ENCODE assay signal across 1 cellular context in the genomic region with DNA sequence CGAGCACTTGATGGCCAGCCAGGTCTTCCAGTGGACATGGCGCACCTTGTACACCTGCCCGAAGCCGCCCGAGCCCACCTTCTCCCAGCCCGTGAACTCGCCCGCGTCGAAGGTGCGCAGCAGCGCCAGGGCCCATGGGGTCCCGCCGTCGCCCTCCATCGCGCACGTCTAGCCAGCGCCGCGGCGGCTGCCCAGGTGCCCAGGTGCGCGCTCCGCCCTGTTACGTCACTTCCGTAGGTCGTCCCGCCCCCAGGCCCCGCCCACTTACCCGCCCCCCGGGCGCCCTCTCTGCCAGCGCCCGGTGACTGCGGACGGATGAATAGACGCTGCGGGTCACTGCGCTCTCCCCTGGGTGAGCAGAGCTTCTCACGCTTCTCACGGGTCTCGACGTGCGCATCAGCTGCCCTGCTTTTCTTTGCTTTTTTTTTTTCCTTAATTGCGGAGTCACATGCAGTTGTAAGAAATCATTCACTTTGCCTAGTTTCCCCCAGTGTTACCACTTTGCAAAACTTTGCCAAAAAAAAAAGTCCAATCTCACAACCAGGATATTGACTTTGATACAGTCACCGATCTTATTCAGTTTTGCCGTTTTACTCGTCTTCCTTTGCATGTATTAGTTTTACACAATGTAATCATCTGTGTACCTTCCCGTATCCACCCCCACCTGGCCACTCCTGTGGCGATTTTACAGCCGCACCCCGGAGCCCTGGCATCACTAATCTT.
TF ChIP-seq lines count a peak whose summit lies in the region.

Gene RIPK4, minus strand, starts transcription at position 170 of the 723 bp plus-strand sequence. Its CDS starts 11 bp downstream, at position 159.

TF ChIP-seq in HepG2, 621 proteins besides CTCF, POLR2A, EP300 and RAD21 (continued from another document and continues in another):
- TF ChIP-seq IRF1 (CRISPR knock-in tag; IDR thresholded peaks at IDR 0.05; ENCODE audit: low read depth): no peak
- no peak for TF ChIP-seq TSC22D2 (CRISPR knock-in tag; IDR thresholded peaks at IDR 0.05; ENCODE audit: borderline replicate concordance)
- no peak for TF ChIP-seq ZBTB42 (CRISPR knock-in tag; IDR thresholded peaks at IDR 0.05)
- no peak for TF ChIP-seq ZBTB10 (CRISPR knock-in tag; IDR thresholded peaks at IDR 0.05; ENCODE audit: borderline replicate concordance)
- TF ChIP-seq TFDP2 (CRISPR knock-in tag; IDR thresholded peaks at IDR 0.05): peak; percentile 47; the same call in 1 of the 2 replicates
- TF ChIP-seq PHF20 (CRISPR knock-in tag; IDR thresholded peaks at IDR 0.05): no peak
- TF ChIP-seq, protein P1, sequence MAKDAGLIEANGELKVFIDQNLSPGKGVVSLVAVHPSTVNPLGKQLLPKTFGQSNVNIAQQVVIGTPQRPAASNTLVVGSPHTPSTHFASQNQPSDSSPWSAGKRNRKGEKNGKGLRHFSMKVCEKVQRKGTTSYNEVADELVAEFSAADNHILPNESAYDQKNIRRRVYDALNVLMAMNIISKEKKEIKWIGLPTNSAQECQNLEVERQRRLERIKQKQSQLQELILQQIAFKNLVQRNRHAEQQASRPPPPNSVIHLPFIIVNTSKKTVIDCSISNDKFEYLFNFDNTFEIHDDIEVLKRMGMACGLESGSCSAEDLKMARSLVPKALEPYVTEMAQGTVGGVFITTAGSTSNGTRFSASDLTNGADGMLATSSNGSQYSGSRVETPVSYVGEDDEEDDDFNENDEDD (CRISPR knock-in tag; IDR thresholded peaks at IDR 0.05; ENCODE audit: borderline replicate concordance): peak; percentile 40; the same call in 1 of the 2 replicates
- no peak for TF ChIP-seq ZNF740 (CRISPR knock-in tag; IDR thresholded peaks at IDR 0.05)
- TF ChIP-seq, protein P2, sequence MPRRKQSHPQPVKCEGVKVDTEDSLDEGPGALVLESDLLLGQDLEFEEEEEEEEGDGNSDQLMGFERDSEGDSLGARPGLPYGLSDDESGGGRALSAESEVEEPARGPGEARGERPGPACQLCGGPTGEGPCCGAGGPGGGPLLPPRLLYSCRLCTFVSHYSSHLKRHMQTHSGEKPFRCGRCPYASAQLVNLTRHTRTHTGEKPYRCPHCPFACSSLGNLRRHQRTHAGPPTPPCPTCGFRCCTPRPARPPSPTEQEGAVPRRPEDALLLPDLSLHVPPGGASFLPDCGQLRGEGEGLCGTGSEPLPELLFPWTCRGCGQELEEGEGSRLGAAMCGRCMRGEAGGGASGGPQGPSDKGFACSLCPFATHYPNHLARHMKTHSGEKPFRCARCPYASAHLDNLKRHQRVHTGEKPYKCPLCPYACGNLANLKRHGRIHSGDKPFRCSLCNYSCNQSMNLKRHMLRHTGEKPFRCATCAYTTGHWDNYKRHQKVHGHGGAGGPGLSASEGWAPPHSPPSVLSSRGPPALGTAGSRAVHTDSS (CRISPR knock-in tag; conservative IDR thresholded peaks at IDR 0.05): no peak
- TF ChIP-seq SP4 (CRISPR knock-in tag; IDR thresholded peaks at IDR 0.05): peak; percentile 87
- TF ChIP-seq ZNF557 (CRISPR knock-in tag; IDR thresholded peaks at IDR 0.05): no peak
- no peak for TF ChIP-seq ATF1 (CRISPR knock-in tag; IDR thresholded peaks at IDR 0.05)
- no peak for TF ChIP-seq FOXO1 (CRISPR knock-in tag; IDR thresholded peaks at IDR 0.05)
- TF ChIP-seq ZFAT (CRISPR knock-in tag; conservative IDR thresholded peaks at IDR 0.05): no peak
- no peak for TF ChIP-seq ZC3H4 (CRISPR knock-in tag; IDR thresholded peaks at IDR 0.05; ENCODE audit: borderline replicate concordance)
- TF ChIP-seq KLF13 (CRISPR knock-in tag; IDR thresholded peaks at IDR 0.05): no peak
- TF ChIP-seq, protein P3, sequence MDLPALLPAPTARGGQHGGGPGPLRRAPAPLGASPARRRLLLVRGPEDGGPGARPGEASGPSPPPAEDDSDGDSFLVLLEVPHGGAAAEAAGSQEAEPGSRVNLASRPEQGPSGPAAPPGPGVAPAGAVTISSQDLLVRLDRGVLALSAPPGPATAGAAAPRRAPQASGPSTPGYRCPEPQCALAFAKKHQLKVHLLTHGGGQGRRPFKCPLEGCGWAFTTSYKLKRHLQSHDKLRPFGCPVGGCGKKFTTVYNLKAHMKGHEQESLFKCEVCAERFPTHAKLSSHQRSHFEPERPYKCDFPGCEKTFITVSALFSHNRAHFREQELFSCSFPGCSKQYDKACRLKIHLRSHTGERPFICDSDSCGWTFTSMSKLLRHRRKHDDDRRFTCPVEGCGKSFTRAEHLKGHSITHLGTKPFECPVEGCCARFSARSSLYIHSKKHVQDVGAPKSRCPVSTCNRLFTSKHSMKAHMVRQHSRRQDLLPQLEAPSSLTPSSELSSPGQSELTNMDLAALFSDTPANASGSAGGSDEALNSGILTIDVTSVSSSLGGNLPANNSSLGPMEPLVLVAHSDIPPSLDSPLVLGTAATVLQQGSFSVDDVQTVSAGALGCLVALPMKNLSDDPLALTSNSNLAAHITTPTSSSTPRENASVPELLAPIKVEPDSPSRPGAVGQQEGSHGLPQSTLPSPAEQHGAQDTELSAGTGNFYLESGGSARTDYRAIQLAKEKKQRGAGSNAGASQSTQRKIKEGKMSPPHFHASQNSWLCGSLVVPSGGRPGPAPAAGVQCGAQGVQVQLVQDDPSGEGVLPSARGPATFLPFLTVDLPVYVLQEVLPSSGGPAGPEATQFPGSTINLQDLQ (CRISPR knock-in tag; IDR thresholded peaks at IDR 0.05): no peak
- no peak for TF ChIP-seq ZNF224 (CRISPR knock-in tag; IDR thresholded peaks at IDR 0.05)
- TF ChIP-seq MTA3 (CRISPR knock-in tag; IDR thresholded peaks at IDR 0.05): no peak
- no peak for TF ChIP-seq AKAP8 (CRISPR knock-in tag; IDR thresholded peaks at IDR 0.05)
- TF ChIP-seq NR3C1 (CRISPR knock-in tag; IDR thresholded peaks at IDR 0.05): no peak
- no peak for TF ChIP-seq PRDM4 (CRISPR knock-in tag; IDR thresholded peaks at IDR 0.05; ENCODE audit: borderline replicate concordance)
- no peak for TF ChIP-seq SMC3 (IDR thresholded peaks at IDR 0.05; ENCODE audit: low read length)
- TF ChIP-seq ZNF235 (CRISPR knock-in tag; IDR thresholded peaks at IDR 0.05; ENCODE audit: borderline replicate concordance): no peak
- TF ChIP-seq YEATS2 (CRISPR knock-in tag; IDR thresholded peaks at IDR 0.05; ENCODE audit: borderline replicate concordance): peak; percentile 51; the same call in 1 of the 2 replicates
- no peak for TF ChIP-seq THAP11 (CRISPR knock-in tag; IDR thresholded peaks at IDR 0.05)
- no peak for TF ChIP-seq LCORL (IDR thresholded peaks at IDR 0.05)
- TF ChIP-seq LCORL (CRISPR knock-in tag; IDR thresholded peaks at IDR 0.05): peak; percentile 31; the same call in 1 of the 2 replicates
- no peak for TF ChIP-seq ZNF275 (CRISPR knock-in tag; IDR thresholded peaks at IDR 0.05; ENCODE audit: borderline replicate concordance)
- TF ChIP-seq ZKSCAN5 (CRISPR knock-in tag; IDR thresholded peaks at IDR 0.05): no peak
- TF ChIP-seq KLF9 (CRISPR knock-in tag; IDR thresholded peaks at IDR 0.05; ENCODE audit: low read depth): no peak
- TF ChIP-seq ZNF629 (CRISPR knock-in tag; conservative IDR thresholded peaks at IDR 0.05): no peak
- TF ChIP-seq ZEB1 (IDR thresholded peaks at IDR 0.05; ENCODE audit: insufficient replicate concordance, low read depth): peak; percentile 98
- TF ChIP-seq FOXP1 (IDR thresholded peaks at IDR 0.05): no peak
- TF ChIP-seq FOXP1 (CRISPR knock-in tag; IDR thresholded peaks at IDR 0.05): no peak
- no peak for TF ChIP-seq FLYWCH1 (CRISPR knock-in tag; IDR thresholded peaks at IDR 0.05)
- TF ChIP-seq SRF (IDR thresholded peaks at IDR 0.05; ENCODE audit: low read depth, low read length): no peak
- 0 out of 2 replicates have a peak, but pooled peaks have one; percentile 20 for TF ChIP-seq ZNF333 (CRISPR knock-in tag; IDR thresholded peaks at IDR 0.05; ENCODE audit: borderline replicate concordance)
- no peak for TF ChIP-seq USF2 (IDR thresholded peaks at IDR 0.05; ENCODE audit: low read depth, low read length)
- no peak for TF ChIP-seq USF2 (CRISPR knock-in tag; IDR thresholded peaks at IDR 0.05; ENCODE audit: borderline replicate concordance)
- TF ChIP-seq ZNF24 (IDR thresholded peaks at IDR 0.05): no peak
- no peak for TF ChIP-seq ZNF292 (CRISPR knock-in tag; IDR thresholded peaks at IDR 0.05; ENCODE audit: borderline replicate concordance, low read depth)
- no peak for TF ChIP-seq ZNF766 (CRISPR knock-in tag; IDR thresholded peaks at IDR 0.05; ENCODE audit: borderline replicate concordance)
- TF ChIP-seq POGZ (CRISPR knock-in tag; IDR thresholded peaks at IDR 0.05): no peak
- TF ChIP-seq ZNF484 (CRISPR knock-in tag; IDR thresholded peaks at IDR 0.05; ENCODE audit: borderline replicate concordance, low read depth): no peak
- no peak for TF ChIP-seq ZFP1 (CRISPR knock-in tag; IDR thresholded peaks at IDR 0.05)
- TF ChIP-seq CREM (IDR thresholded peaks at IDR 0.05): peak; percentile 37; the same call in 1 of the 2 replicates
- no peak for TF ChIP-seq CREM (CRISPR knock-in tag; IDR thresholded peaks at IDR 0.05)
